Comparison of ENCODE assay signal across 2 cellular contexts in genomic region chr18:54743596-54743995, GRCh38.
TF ChIP-seq lines count a peak whose summit lies in the region.

No MANE protein-coding gene starts in this region.

TF ChIP-seq in IMR-90, 13 proteins besides CTCF, POLR2A, EP300 and RAD21:
- TF ChIP-seq MAZ (IDR thresholded peaks at IDR 0.05; ENCODE audit: borderline replicate concordance, low read depth, low read length) (no peak), USF2 (IDR thresholded peaks at IDR 0.05; ENCODE audit: low read depth, low read length) (no peak), CEBPB (IDR thresholded peaks at IDR 0.05; ENCODE audit: low read depth, low read length) (no peak), SMC3 (IDR thresholded peaks at IDR 0.05; ENCODE audit: low read depth, low read length) (no peak), RFX5 (IDR thresholded peaks at IDR 0.05; ENCODE audit: low read depth, low read length) (no peak), FOS (IDR thresholded peaks at IDR 0.05; ENCODE audit: low read depth, low read length) (no peak), MXI1 (IDR thresholded peaks at IDR 0.05; ENCODE audit: borderline replicate concordance, low read depth, low read length) (no peak), CHD1 (IDR thresholded peaks at IDR 0.05; ENCODE audit: low read depth, low read length) (no peak), RCOR1 (IDR thresholded peaks at IDR 0.05; ENCODE audit: insufficient replicate concordance, low read length) (no peak), ELK1 (IDR thresholded peaks at IDR 0.05; ENCODE audit: borderline replicate concordance, low read depth, low read length) (no peak), MAFK (IDR thresholded peaks at IDR 0.05; ENCODE audit: low read depth, low read length) (no peak)

TF ChIP-seq in H1, 55 proteins besides CTCF, POLR2A, EP300 and RAD21:
- TF ChIP-seq RNF2 (IDR thresholded peaks at IDR 0.05; ENCODE audit: borderline replicate concordance, low read depth, low read length, missing control alignments, poor library complexity, severe bottlenecking) (no peak), SRF (IDR thresholded peaks at IDR 0.05; ENCODE audit: low read depth, low read length) (no peak), E2F6 (IDR thresholded peaks at IDR 0.05) (no peak), TCF12 (IDR thresholded peaks at IDR 0.05; ENCODE audit: low read depth, low read length) (no peak), BRCA1 (IDR thresholded peaks at IDR 0.05; ENCODE audit: low read depth, low read length) (no peak), POLR2AphosphoS5 (IDR thresholded peaks at IDR 0.05; ENCODE audit: low read depth, low read length) (no peak), CREB1 (IDR thresholded peaks at IDR 0.05) (no peak), KDM4A (IDR thresholded peaks at IDR 0.05; ENCODE audit: low read depth, low read length, severe bottlenecking) (no peak), TEAD4 (IDR thresholded peaks at IDR 0.05; ENCODE audit: low read depth, low read length) (no peak)
